Comparison of ENCODE assay signal across 29 cellular contexts in genomic region chr14:68677901-68678300, GRCh38.
A peak's percentile ranks its signal among the peaks of the same experiment; 100 is the strongest.
DNase-seq lines count a peak whose midpoint lies in the region; ATAC-seq, FAIRE-seq and TF ChIP-seq lines count a peak whose summit lies in the region.
"Had no signal": no experiment of that assay in that cellular context is flagged by ENCODE, and none has a peak within 500 bp of the region (broad histone marks: within the 10 kb centered on the region; RNA-seq: fewer than 3 reads in every experiment).

No MANE protein-coding gene starts in this region.

- H3K4me3 ChIP-seq in BLaER1 treated with 17β-estradiol and CSF1 and Interleukin-3, amounts not matched to agents 10 nM and 100 nM: no peak overlapping the region
- H3K4me3 ChIP-seq in RWPE2 (ENCODE audit: severe bottlenecking) (no peak overlapping the region), mesenchymal stem cell (ENCODE audit: insufficient read depth in 1 of 2, low read depth in 1 of 2, low read length in 2 of 2) (no peak overlapping the region), small intestine (ENCODE audit: low read depth in 1 of 2, low read length in 2 of 2) (no peak overlapping the region)
- H3K4me3 ChIP-seq: ascending aorta, heart right ventricle, thyroid gland had no signal

- no peaks in the 10 kb centered on the region for H3K27me3 ChIP-seq in BLaER1 treated with 17β-estradiol and CSF1 and Interleukin-3, amounts not matched to agents 10 nM and 100 nM
- H3K27me3 ChIP-seq in RWPE2 (ENCODE audit: insufficient read depth, poor library complexity, severe bottlenecking) (no peaks in the 10 kb centered on the region), mesenchymal stem cell (ENCODE audit: control insufficient read depth in 1 of 2, insufficient read depth in 1 of 2, low read length in 2 of 2) (no peaks in the 10 kb centered on the region), small intestine (ENCODE audit: control insufficient read depth in 2 of 2, insufficient read depth in 2 of 2, low read length in 2 of 2) (no peaks in the 10 kb centered on the region)
- H3K27me3 ChIP-seq: ascending aorta, BE2C, heart right ventricle, thyroid gland had no signal

- no peak overlapping the region for H2BK120ac ChIP-seq in mesenchymal stem cell (ENCODE audit: low read depth, low read length)

- H3K9me3 Mint-ChIP-seq in stimulated activated naive CD8-positive, alpha-beta T cell treated with anti-CD3 and anti-CD28 coated beads, Interleukin-15, amount 100 ng/mL, for 72 hours: no peaks in the 10 kb centered on the region
- H3K9me3 Mint-ChIP-seq: stimulated activated naive CD8-positive, alpha-beta T cell treated with anti-CD3 and anti-CD28 coated beads, Interleukin-15, Interleukin-2, amounts not matched to agents 100 ng/mL and 50 ng/mL, for 24 hours; T-helper 2 cell treated with Interferon-gamma antibody and Interleukin-4, amounts not matched to agents 5 μg/mL and 100 μg/mL, for 36 hours had no signal

- FAIRE-seq in small intestine (lab: Jason Lieb, UNC): no peak
- FAIRE-seq: G401.6, kidney, RCC 7860 had no signal

- no peak overlapping the region for H3K23ac ChIP-seq in mesenchymal stem cell (ENCODE audit: low read length in 2 of 2)

- H3K27ac ChIP-seq in BLaER1 treated with 17β-estradiol and CSF1 and Interleukin-3, amounts not matched to agents 10 nM and 100 nM: peak overlapping the region in 8 of 11 experiments; percentile 16 to 99 (median 79); a peak in 13 of 22 replicates
- H3K27ac ChIP-seq in RWPE2 (ENCODE audit: poor library complexity, severe bottlenecking) (peak overlapping the region; percentile 100), mesenchymal stem cell (ENCODE audit: low read length, poor library complexity, severe bottlenecking) (no peak overlapping the region), small intestine (ENCODE audit: low read depth in 1 of 2, low read length in 1 of 2) (no peak overlapping the region)
- H3K27ac ChIP-seq: ascending aorta, heart right ventricle, thyroid gland had no signal

- H3K27me3 Mint-ChIP-seq in stimulated activated naive CD8-positive, alpha-beta T cell treated with anti-CD3 and anti-CD28 coated beads, Interleukin-15, amount 100 ng/mL, for 72 hours: no peaks in the 10 kb centered on the region
- H3K27me3 Mint-ChIP-seq: activated CD4-positive, alpha-beta T cell treated with anti-CD3 and anti-CD28 coated beads for 36 hours; naive thymus-derived CD4-positive, alpha-beta T cell; stimulated activated naive CD8-positive, alpha-beta T cell treated with anti-CD3 and anti-CD28 coated beads, Interleukin-15, Interleukin-2, amounts not matched to agents 100 ng/mL and 50 ng/mL, for 24 hours had no signal

- H3K4me3 Mint-ChIP-seq in stimulated activated naive CD8-positive, alpha-beta T cell treated with anti-CD3 and anti-CD28 coated beads, Interleukin-15, amount 100 ng/mL, for 72 hours: no peak overlapping the region
- H3K4me3 Mint-ChIP-seq: activated CD4-positive, alpha-beta T cell treated with anti-CD3 and anti-CD28 coated beads for 36 hours; activated CD8-positive, alpha-beta T cell treated with anti-CD3 and anti-CD28 coated beads, Interleukin-2, amount 10 ng/mL, durations not matched to agents 7 days and 5 days; naive thymus-derived CD4-positive, alpha-beta T cell; stimulated activated naive CD8-positive, alpha-beta T cell treated with anti-CD3 and anti-CD28 coated beads, Interleukin-15, Interleukin-2, amounts not matched to agents 100 ng/mL and 50 ng/mL, for 24 hours; T-helper 2 cell treated with Interferon-gamma antibody and Interleukin-4, amounts not matched to agents 5 μg/mL and 100 μg/mL, for 36 hours had no signal

- H3K27ac Mint-ChIP-seq in stimulated activated naive CD8-positive, alpha-beta T cell treated with anti-CD3 and anti-CD28 coated beads, Interleukin-15, amount 100 ng/mL, for 72 hours: no peak overlapping the region
- H3K27ac Mint-ChIP-seq: activated CD4-positive, alpha-beta T cell treated with anti-CD3 and anti-CD28 coated beads for 36 hours; activated CD8-positive, alpha-beta T cell treated with anti-CD3 and anti-CD28 coated beads, Interleukin-2, amount 10 ng/mL, durations not matched to agents 7 days and 5 days; stimulated activated naive CD8-positive, alpha-beta T cell treated with anti-CD3 and anti-CD28 coated beads, Interleukin-15, Interleukin-2, amounts not matched to agents 100 ng/mL and 50 ng/mL, for 24 hours; T-helper 2 cell treated with Interferon-gamma antibody and Interleukin-4, amounts not matched to agents 5 μg/mL and 100 μg/mL, for 36 hours had no signal

- peak overlapping the region; percentile 15 to 92 (median 56) for H3K4me2 ChIP-seq in BLaER1 treated with 17β-estradiol and CSF1 and Interleukin-3, amounts not matched to agents 10 nM and 100 nM
- H3K4me2 ChIP-seq in mesenchymal stem cell (ENCODE audit: low read length, poor library complexity, severe bottlenecking): no peak overlapping the region

- no peak overlapping the region for H4K8ac ChIP-seq in mesenchymal stem cell (ENCODE audit: low read length)

- no peaks in the 10 kb centered on the region for H4K20me1 ChIP-seq in BLaER1 treated with 17β-estradiol and CSF1 and Interleukin-3, amounts not matched to agents 10 nM and 100 nM

- H4K91ac ChIP-seq in mesenchymal stem cell (ENCODE audit: low read length): peak overlapping the region; percentile 25

- peak overlapping the region in 1 of 2 experiments; percentile 41 for H3K4ac ChIP-seq in mesenchymal stem cell (ENCODE audit: low read depth in 1 of 2, low read length in 2 of 2)

- H3K79me1 ChIP-seq in mesenchymal stem cell (replicated peaks; ENCODE audit: low read length, poor library complexity, severe bottlenecking): peaks cover 8% of the 10 kb centered on the region

- peak overlapping the region in 1 of 2 experiments; percentile 63 for H2BK12ac ChIP-seq in mesenchymal stem cell (ENCODE audit: low read length in 2 of 2)

- H2AFZ ChIP-seq in mesenchymal stem cell (ENCODE audit: low read depth, low read length): no peak overlapping the region

- H2BK5ac ChIP-seq in mesenchymal stem cell (ENCODE audit: low read depth, low read length, poor library complexity, severe bottlenecking): no peak overlapping the region

- WGBS in mesenchymal stem cell: 99% methylated on average over 8 of the region's 11 CpGs
- WGBS in small intestine, 3 donors: 30 to 68% (median 51%) methylated on average over 11 of the region's 11 CpGs

- peaks cover 0 to 7% (median 0%) of the 10 kb centered on the region in 11 experiments; a peak in 1 of 22 replicates for H3K9me3 ChIP-seq in BLaER1 treated with 17β-estradiol and CSF1 and Interleukin-3, amounts not matched to agents 10 nM and 100 nM (replicated peaks in 1 of 11)
- no peaks in the 10 kb centered on the region for H3K9me3 ChIP-seq in RWPE2 (ENCODE audit: severe bottlenecking)
- no peaks in the 10 kb centered on the region for H3K9me3 ChIP-seq in mesenchymal stem cell (ENCODE audit: control insufficient read depth, low read length)
- H3K9me3 ChIP-seq in small intestine (ENCODE audit: control insufficient read depth, low read depth): no peaks in the 10 kb centered on the region
- H3K9me3 ChIP-seq: ascending aorta, BE2C, heart right ventricle, thyroid gland had no signal

- ATAC-seq in RWPE2 (ENCODE audit: low read depth): no peak
- no peak for ATAC-seq in activated CD4-positive, CD25-positive, alpha-beta regulatory T cell treated with anti-CD3 and anti-CD28 coated beads, Interleukin-2, amount 50 U/mL, for 24 hours
- no peak for ATAC-seq in stimulated activated naive CD8-positive, alpha-beta T cell treated with anti-CD3 and anti-CD28 coated beads, Interleukin-15, amount 100 ng/mL, for 72 hours
- ATAC-seq: activated CD4-positive, alpha-beta T cell treated with anti-CD3 and anti-CD28 coated beads for 36 hours; activated CD8-positive, alpha-beta T cell treated with anti-CD3 and anti-CD28 coated beads, Interleukin-2, amount 10 ng/mL, durations not matched to agents 7 days and 5 days; HCT116; heart right ventricle; left ventricle myocardium superior; naive thymus-derived CD4-positive, alpha-beta T cell had no signal

- peak overlapping the region in 1 of 2 experiments; percentile 67 for H3K18ac ChIP-seq in mesenchymal stem cell (ENCODE audit: low read depth in 1 of 2, low read length in 2 of 2)

- peak overlapping the region; percentile 83 for H2BK15ac ChIP-seq in mesenchymal stem cell (ENCODE audit: low read depth, poor library complexity, severe bottlenecking)

- DNase-seq in RWPE2 (ENCODE audit: low spot score): no peak
- no peak for DNase-seq in mesenchymal stem cell
- DNase-seq in small intestine: peak; percentile 56
- no peak for DNase-seq in stimulated activated naive CD8-positive, alpha-beta T cell treated with anti-CD3 and anti-CD28 coated beads, Interleukin-15, amount 100 ng/mL, for 72 hours
- no peak for DNase-seq in NCI-H2029 (lab: John Stamatoyannopoulos, UW)
- no peak for DNase-seq in LoVo (ENCODE audit: low spot score)
- DNase-seq: ACHN; activated CD4-positive, alpha-beta T cell treated with anti-CD3 and anti-CD28 coated beads for 36 hours; activated CD8-positive, alpha-beta T cell treated with anti-CD3 and anti-CD28 coated beads, Interleukin-2, amount 10 ng/mL, durations not matched to agents 7 days and 5 days; activated gamma-delta T cell; BE2C; central memory CD4-positive, alpha-beta T cell; foreskin fibroblast; heart right ventricle; kidney; left ventricle myocardium superior; naive thymus-derived CD4-positive, alpha-beta T cell; NCI-H1048; NCI-H1694; NCI-H446; thyroid gland had no signal

- H2AK5ac ChIP-seq in mesenchymal stem cell (ENCODE audit: low read length, severe bottlenecking): no peak overlapping the region

- peaks cover 52% of the 10 kb centered on the region for H3K4me1 Mint-ChIP-seq in stimulated activated naive CD8-positive, alpha-beta T cell treated with anti-CD3 and anti-CD28 coated beads, Interleukin-15, amount 100 ng/mL, for 72 hours

- peaks cover 0 to 16% (median 0%) of the 10 kb centered on the region in 11 experiments; a peak in 1 of 22 replicates for H3K36me3 ChIP-seq in BLaER1 treated with 17β-estradiol and CSF1 and Interleukin-3, amounts not matched to agents 10 nM and 100 nM
- H3K36me3 ChIP-seq in RWPE2 (ENCODE audit: low read depth) (no peaks in the 10 kb centered on the region), mesenchymal stem cell (ENCODE audit: control insufficient read depth in 1 of 2, insufficient read depth in 2 of 2, low read depth in 1 of 2, low read length in 2 of 2) (peaks cover 0 to 7% of the 10 kb centered on the region in 2 experiments), small intestine (ENCODE audit: control insufficient read depth in 2 of 2, insufficient read depth in 2 of 2, low read length in 2 of 2) (no peaks in the 10 kb centered on the region)
- H3K36me3 ChIP-seq: ascending aorta, BE2C, heart right ventricle, thyroid gland had no signal

- TF ChIP-seq CTCF in RWPE2 (IDR thresholded peaks at IDR 0.05; ENCODE audit: poor library complexity, severe bottlenecking): no peak

- no peak overlapping the region for H3K9ac ChIP-seq in BLaER1 treated with 17β-estradiol and CSF1 and Interleukin-3, amounts not matched to agents 10 nM and 100 nM
- H3K9ac ChIP-seq in mesenchymal stem cell (ENCODE audit: low read length): no peak overlapping the region

- H3K4me1 ChIP-seq in BLaER1 treated with 17β-estradiol and CSF1 and Interleukin-3, amounts not matched to agents 10 nM and 100 nM: peaks cover 57 to 83% (median 76%) of the 10 kb centered on the region in 10 experiments
- peaks cover 51% of the 10 kb centered on the region for H3K4me1 ChIP-seq in RWPE2 (ENCODE audit: insufficient read depth, poor library complexity, severe bottlenecking)
- H3K4me1 ChIP-seq in mesenchymal stem cell (ENCODE audit: control insufficient read depth, insufficient read depth, low read depth, low read length): peaks cover 7% of the 10 kb centered on the region
- peaks cover 4 to 13% of the 10 kb centered on the region in 2 donors for H3K4me1 ChIP-seq in small intestine (ENCODE audit: control insufficient read depth in 2 of 2, insufficient read depth in 1 of 2, low read depth in 1 of 2, low read length in 1 of 2)
- H3K4me1 ChIP-seq: BE2C had no signal

- H3K14ac ChIP-seq in mesenchymal stem cell (ENCODE audit: low read length in 2 of 2): peak overlapping the region in 1 of 2 experiments; percentile 17

Comparison
In these comparisons a context has a peak if more than half of its experiments do, and no peak if none do; other contexts are left out.
1. H3K27ac ChIP-seq: peak in BLaER1 treated with 17β-estradiol and CSF1 and Interleukin-3, amounts not matched to agents 10 nM and 100 nM (8 of 11) and RWPE2 (single experiment); none in mesenchymal stem cell (single experiment) and small intestine (0 of 2).